In the genomic region with DNA sequence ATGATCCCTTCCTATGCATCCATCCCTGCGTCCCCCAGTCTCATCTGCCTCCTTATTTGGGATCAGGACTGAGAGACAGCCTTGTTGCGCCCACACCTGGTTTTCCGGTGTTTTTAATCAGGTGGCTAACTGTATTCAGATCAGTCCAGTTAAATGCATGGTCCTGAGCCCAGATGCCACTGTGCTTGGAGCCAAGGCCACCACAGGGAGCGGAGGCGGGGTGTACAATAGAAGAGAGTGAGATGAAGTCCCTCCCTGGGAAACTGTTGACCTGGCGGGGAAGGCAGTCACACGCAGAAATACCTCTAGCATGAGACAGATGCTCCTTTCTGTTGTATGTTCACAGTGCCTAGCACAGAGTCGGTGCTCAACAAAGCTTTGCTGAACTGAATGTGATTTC, we compare ENCODE assay signal across 28 cellular contexts. TPM values are rescaled to one million over a fixed set of nuclear protein-coding genes. Genes with fewer than 3 reads are reported as not detected.
"Had no signal": no experiment of that assay in that cellular context is flagged by ENCODE, and none has a peak within 500 bp of the region (broad histone marks: within the 10 kb centered on the region; RNA-seq: fewer than 3 reads in every experiment).

No MANE protein-coding gene starts in this region.

- H3K4me1 ChIP-seq: parathyroid adenoma, right lobe of liver had no signal

- H3K27ac ChIP-seq: left ventricle myocardium inferior, neural progenitor cell, parathyroid adenoma, right atrium auricular region, right lobe of liver, spleen had no signal

- H3K9me3 ChIP-seq: neutrophil, right atrium auricular region, right lobe of liver, spleen had no signal

- H3K4me1 Mint-ChIP-seq: naive B cell; stimulated activated effector memory CD8-positive, alpha-beta T cell treated with anti-CD3 and anti-CD28 coated beads, Interleukin-12 subunit alpha, Interleukin-12 subunit beta, amount 100 ng/mL, for 72 hours; stimulated activated naive CD8-positive, alpha-beta T cell treated with anti-CD3 and anti-CD28 coated beads, Interleukin-15, amount 100 ng/mL, for 72 hours had no signal

- H3K27me3 ChIP-seq: right atrium auricular region, right lobe of liver, tibial nerve had no signal

- H3K27ac Mint-ChIP-seq: mesothelial cell of epicardium; natural killer cell; nephron progenitor cell; progenitor cell of endocrine pancreas; stimulated activated effector memory CD8-positive, alpha-beta T cell treated with anti-CD3 and anti-CD28 coated beads, Interleukin-12 subunit alpha, Interleukin-12 subunit beta, amount 100 ng/mL, for 72 hours; stimulated activated naive CD8-positive, alpha-beta T cell treated with anti-CD3 and anti-CD28 coated beads, Interleukin-15, amount 100 ng/mL, for 72 hours had no signal

- H3K4me3 ChIP-seq: left ventricle myocardium inferior, lung, neural progenitor cell, right atrium auricular region, right lobe of liver, spleen, tibial nerve had no signal

- DNase-seq: hypothalamus; islet precursor cell; left ventricle myocardium inferior; naive B cell; natural killer cell; nephron progenitor cell; occipital lobe; right lobe of liver; small intestine; spleen; stimulated activated CD4-positive, alpha-beta T cell treated with anti-CD3 and anti-CD28 coated beads, Interleukin-4, amount 100 ng/mL, for 24 hours; stimulated activated naive CD4-positive, alpha-beta T cell; stimulated activated naive CD8-positive, alpha-beta T cell treated with anti-CD3 and anti-CD28 coated beads, Interleukin-15, amount 100 ng/mL, for 72 hours had no signal

- FAIRE-seq: small intestine had no signal

- H3K4me3 Mint-ChIP-seq: mesothelial cell of epicardium; naive B cell; natural killer cell; neural progenitor cell; stimulated activated effector memory CD8-positive, alpha-beta T cell treated with anti-CD3 and anti-CD28 coated beads, Interleukin-12 subunit alpha, Interleukin-12 subunit beta, amount 100 ng/mL, for 72 hours; stimulated activated naive CD8-positive, alpha-beta T cell treated with anti-CD3 and anti-CD28 coated beads, Interleukin-15, amount 100 ng/mL, for 72 hours; type B pancreatic cell had no signal

- H3K36me3 Mint-ChIP-seq: mesothelial cell of epicardium; naive B cell; natural killer cell; neural progenitor cell; stimulated activated effector memory CD8-positive, alpha-beta T cell treated with anti-CD3 and anti-CD28 coated beads, Interleukin-12 subunit alpha, Interleukin-12 subunit beta, amount 100 ng/mL, for 72 hours; type B pancreatic cell had no signal

- H3K36me3 ChIP-seq: left ventricle myocardium inferior, neural progenitor cell, neutrophil, right atrium auricular region, right lobe of liver, spleen, tibial nerve had no signal

- H3K9me3 Mint-ChIP-seq: mesothelial cell of epicardium; natural killer cell; nephron progenitor cell; stimulated activated effector memory CD8-positive, alpha-beta T cell treated with anti-CD3 and anti-CD28 coated beads, Interleukin-12 subunit alpha, Interleukin-12 subunit beta, amount 100 ng/mL, for 72 hours; stimulated activated naive CD8-positive, alpha-beta T cell treated with anti-CD3 and anti-CD28 coated beads, Interleukin-15, amount 100 ng/mL, for 72 hours; type B pancreatic cell had no signal

RNA-seq across cellular contexts. Expression of gene RCVRN, which starts 6.3 kb away (rescaled TPM):
- total RNA-seq: osteocyte, progenitor cell of endocrine pancreas, pulmonary artery endothelial cell, renal cortical epithelial cell, right lobe of liver, temporal lobe, tibial nerve, ureter had no signal
